ENCODE assay signal across 8 cellular contexts in genomic region chr1:207963429-207964194, GRCh38. TPM values are rescaled to one million over a fixed set of nuclear protein-coding genes. Genes with fewer than 3 reads are reported as not detected.
A peak's percentile ranks its signal among the peaks of the same experiment; 100 is the strongest.
DNase-seq lines count a peak whose midpoint lies in the region; ATAC-seq and TF ChIP-seq lines count a peak whose summit lies in the region.

No MANE protein-coding gene starts in this region.

- peak overlapping the region; percentile 99 for H3K4me2 ChIP-seq in DND-41 (ENCODE audit: insufficient read depth, low read length)

- H3K4me3 ChIP-seq in DND-41 (ENCODE audit: low read depth in 1 of 2, low read length in 2 of 2), result peak overlapping the region in 1 of 2 experiments; percentile 62; a peak in 3 of 4 replicates
- H3K4me3 ChIP-seq in fibroblast of mammary gland (ENCODE audit: control insufficient read depth, low read depth, low read length), result peak overlapping the region; percentile 47

- peaks cover 44% of the 10 kb centered on the region for H3K27me3 Mint-ChIP-seq in activated T-helper 2 cell treated with anti-CD3 and anti-CD28 coated beads, Interferon-gamma antibody, Interleukin-2, Interleukin-4, amounts not matched to agents 10 μg/mL and 5 μg/mL and 100 μg/mL, durations not matched to agents 14 hours and 24 hours and 36 hours (ENCODE audit: low read depth)
- peaks cover 26 to 31% of the 10 kb centered on the region in 2 donors for H3K27me3 Mint-ChIP-seq in natural killer cell treated with Interleukin-12 subunit alpha and Interleukin-12 subunit beta and Interleukin-15 and Interleukin-18, amount 100 ng/mL, for 72 hours

- DNase-seq in DND-41, result peak; percentile 77
- peak; percentile 90 for DNase-seq in KBM-7
- peak; percentile 85 for DNase-seq in RKO (ENCODE audit: low spot score)
- peak; percentile 80 for DNase-seq in activated T-helper 2 cell treated with anti-CD3 and anti-CD28 coated beads, Interferon-gamma antibody, Interleukin-2, Interleukin-4, amounts not matched to agents 10 μg/mL and 5 μg/mL and 100 μg/mL, durations not matched to agents 14 hours and 24 hours and 36 hours (ENCODE audit: low spot score)
- DNase-seq in fibroblast of mammary gland (ENCODE audit: low read depth), result peak; percentile 75
- DNase-seq in natural killer cell treated with Interleukin-12 subunit alpha and Interleukin-12 subunit beta and Interleukin-15 and Interleukin-18, amount 100 ng/mL, for 72 hours (ENCODE audit: low spot score), result peak; percentile 91
- peak; percentile 75 for DNase-seq in stimulated activated naive CD4-positive, alpha-beta T cell treated with Interleukin-2 at 50 U/mL for 16 hours (lab: John Stamatoyannopoulos, UW)

- peak overlapping the region; percentile 98 for H2AFZ ChIP-seq in DND-41 (ENCODE audit: low read depth, low read length)

- peak overlapping the region; percentile 69 for H3K27ac ChIP-seq in DND-41 (ENCODE audit: low read length)

- peaks cover 3% of the 10 kb centered on the region for H3K27me3 ChIP-seq in DND-41 (ENCODE audit: insufficient read depth, low read length, poor library complexity)

- ATAC-seq in DND-41 (ENCODE audit: insufficient read depth, low read depth), result peak; percentile 86
- peak; percentile 87 for ATAC-seq in GM21717 (IDR thresholded peaks at IDR 0.05; ENCODE audit: unreplicated experiment)
- ATAC-seq in natural killer cell treated with Interleukin-12 subunit alpha and Interleukin-12 subunit beta and Interleukin-15 and Interleukin-18, amount 100 ng/mL, for 72 hours, result peak; percentile 91 to 94

- intact Hi-C loops in activated T-helper 2 cell treated with anti-CD3 and anti-CD28 coated beads, Interferon-gamma antibody, Interleukin-2, Interleukin-4, amounts not matched to agents 10 μg/mL and 5 μg/mL and 100 μg/mL, durations not matched to agents 14 hours and 24 hours and 36 hours (cut with micrococcal nuclease), result loop anchor here (1.0 kb wide), 3 partner anchors 78 to 166 kb away; no protein-coding TSS in a partner anchor

- no peaks in the 10 kb centered on the region for H3K36me3 Mint-ChIP-seq in activated T-helper 2 cell treated with anti-CD3 and anti-CD28 coated beads, Interferon-gamma antibody, Interleukin-2, Interleukin-4, amounts not matched to agents 10 μg/mL and 5 μg/mL and 100 μg/mL, durations not matched to agents 14 hours and 24 hours and 36 hours (ENCODE audit: low read depth)
- no peaks in the 10 kb centered on the region for H3K36me3 Mint-ChIP-seq in natural killer cell treated with Interleukin-12 subunit alpha and Interleukin-12 subunit beta and Interleukin-15 and Interleukin-18, amount 100 ng/mL, for 72 hours

- in situ Hi-C loops in KBM-7 (cut with MboI; ENCODE audit: low pct_unique_long_range_greater_than_20kb, low sequenced_read_pairs), result no loop called here

- no peaks in the 10 kb centered on the region for H3K79me2 ChIP-seq in DND-41 (ENCODE audit: insufficient read depth, low read length)

- peaks cover 16% of the 10 kb centered on the region for H3K4me1 ChIP-seq in DND-41 (ENCODE audit: insufficient read depth, low read length)

- no peaks in the 10 kb centered on the region for H3K9me3 Mint-ChIP-seq in activated T-helper 2 cell treated with anti-CD3 and anti-CD28 coated beads, Interferon-gamma antibody, Interleukin-2, Interleukin-4, amounts not matched to agents 10 μg/mL and 5 μg/mL and 100 μg/mL, durations not matched to agents 14 hours and 24 hours and 36 hours
- H3K9me3 Mint-ChIP-seq in natural killer cell treated with Interleukin-12 subunit alpha and Interleukin-12 subunit beta and Interleukin-15 and Interleukin-18, amount 100 ng/mL, for 72 hours, result no peaks in the 10 kb centered on the region

- peak; percentile 98 for TF ChIP-seq CTCF in DND-41 (IDR thresholded peaks at IDR 0.05; ENCODE audit: borderline replicate concordance, extremely low read depth, low read length, poor library complexity, severe bottlenecking)
- no peak for TF ChIP-seq CTCF in fibroblast of mammary gland (conservative IDR thresholded peaks at IDR 0.05; ENCODE audit: control insufficient read depth, insufficient read depth, low read depth, low read length)

- H3K9ac ChIP-seq in DND-41 (ENCODE audit: low read depth, low read length), result peak overlapping the region; percentile 70

- no peaks in the 10 kb centered on the region for H3K36me3 ChIP-seq in DND-41 (ENCODE audit: insufficient read depth, low read length)

- H3K27ac Mint-ChIP-seq in activated T-helper 2 cell treated with anti-CD3 and anti-CD28 coated beads, Interferon-gamma antibody, Interleukin-2, Interleukin-4, amounts not matched to agents 10 μg/mL and 5 μg/mL and 100 μg/mL, durations not matched to agents 14 hours and 24 hours and 36 hours, result no peak overlapping the region
- H3K27ac Mint-ChIP-seq in natural killer cell treated with Interleukin-12 subunit alpha and Interleukin-12 subunit beta and Interleukin-15 and Interleukin-18, amount 100 ng/mL, for 72 hours, result peak overlapping the region; percentile 64 to 82

- H3K4me1 Mint-ChIP-seq in activated T-helper 2 cell treated with anti-CD3 and anti-CD28 coated beads, Interferon-gamma antibody, Interleukin-2, Interleukin-4, amounts not matched to agents 10 μg/mL and 5 μg/mL and 100 μg/mL, durations not matched to agents 14 hours and 24 hours and 36 hours (ENCODE audit: low read depth), result peaks cover 11% of the 10 kb centered on the region
- H3K4me1 Mint-ChIP-seq in natural killer cell treated with Interleukin-12 subunit alpha and Interleukin-12 subunit beta and Interleukin-15 and Interleukin-18, amount 100 ng/mL, for 72 hours (ENCODE audit: low read depth in 2 of 2), result peaks cover 9 to 13% of the 10 kb centered on the region in 2 donors

- no peaks in the 10 kb centered on the region for H4K20me1 ChIP-seq in DND-41 (ENCODE audit: insufficient read depth, low read length)

- peak overlapping the region; percentile 76 for H3K4me3 Mint-ChIP-seq in activated T-helper 2 cell treated with anti-CD3 and anti-CD28 coated beads, Interferon-gamma antibody, Interleukin-2, Interleukin-4, amounts not matched to agents 10 μg/mL and 5 μg/mL and 100 μg/mL, durations not matched to agents 14 hours and 24 hours and 36 hours (ENCODE audit: low read depth)
- H3K4me3 Mint-ChIP-seq in natural killer cell treated with Interleukin-12 subunit alpha and Interleukin-12 subunit beta and Interleukin-15 and Interleukin-18, amount 100 ng/mL, for 72 hours, result peak overlapping the region; percentile 72

- H3K9me3 ChIP-seq in DND-41 (ENCODE audit: insufficient read depth, low read length, severe bottlenecking), result no peaks in the 10 kb centered on the region

RNA-seq across cellular contexts. Expression of gene CD34, which starts 52.7 kb away (rescaled TPM):
- total RNA-seq in activated T-helper 2 cell treated with anti-CD3 and anti-CD28 coated beads, Interferon-gamma antibody, Interleukin-2, Interleukin-4, amounts not matched to agents 10 μg/mL and 5 μg/mL and 100 μg/mL, durations not matched to agents 14 hours and 24 hours and 36 hours, result not detected in 2 replicates
- total RNA-seq in natural killer cell treated with Interleukin-12 subunit alpha and Interleukin-12 subunit beta and Interleukin-15 and Interleukin-18, amount 100 ng/mL, for 72 hours, result not detected
